Comparison of ENCODE assay signal across 8 cellular contexts in the genomic region with DNA sequence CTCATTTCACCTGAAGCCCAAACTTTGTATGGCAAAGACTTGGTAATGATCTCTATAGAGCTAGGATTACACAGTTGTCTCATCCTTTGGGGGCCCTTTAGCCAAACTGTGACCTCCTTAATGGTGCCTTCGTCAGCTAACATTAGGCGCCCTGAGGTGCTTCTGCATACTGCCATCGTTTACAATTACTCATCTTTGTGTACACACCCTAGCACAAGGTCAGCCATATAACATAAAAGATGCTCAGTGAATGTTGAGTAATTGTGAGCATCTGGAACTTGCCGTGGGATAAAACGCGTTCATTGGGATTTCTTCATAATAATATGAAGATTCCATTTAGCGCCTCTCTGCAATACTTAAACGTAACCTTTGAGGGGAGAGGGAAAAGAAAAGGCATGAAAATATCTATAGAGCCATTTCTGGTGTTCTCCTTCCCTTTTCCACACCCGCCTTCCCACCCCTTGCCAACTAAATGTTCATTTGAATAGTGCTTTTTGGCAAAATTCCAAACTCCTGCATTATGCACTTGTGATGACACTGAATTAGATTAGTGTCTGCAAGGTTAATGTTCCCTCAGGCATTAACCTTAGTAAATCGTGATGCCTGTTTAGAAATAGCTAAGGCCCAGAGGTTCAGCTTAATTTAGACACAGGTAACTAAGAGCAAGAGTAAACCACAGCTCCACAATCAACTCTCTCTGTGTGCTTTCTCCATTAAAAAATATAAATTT. TPM values are rescaled to one million over a fixed set of nuclear protein-coding genes. Genes with fewer than 3 reads are reported as not detected.
DNase-seq lines count a peak whose midpoint lies in the region; ATAC-seq and TF ChIP-seq lines count a peak whose summit lies in the region.

No MANE protein-coding gene starts in this region.

- no peaks in the 10 kb centered on the region for H3K9me3 ChIP-seq in CD8-positive, alpha-beta T cell (ENCODE audit: low read length)
- H3K9me3 ChIP-seq in HUES48 (ENCODE audit: control insufficient read depth, insufficient read depth, low read length) (no peaks in the 10 kb centered on the region), WERI-Rb-1 (ENCODE audit: severe bottlenecking) (no peaks in the 10 kb centered on the region), hepatocyte (ENCODE audit: low read depth) (no peaks in the 10 kb centered on the region)

- no peaks in the 10 kb centered on the region for H3K9me3 Mint-ChIP-seq in CD8-positive, alpha-beta T cell
- no peaks in the 10 kb centered on the region for H3K9me3 Mint-ChIP-seq in stimulated activated effector memory CD8-positive, alpha-beta T cell treated with anti-CD3 and anti-CD28 coated beads, Interleukin-12 subunit alpha, Interleukin-12 subunit beta, amount 100 ng/mL, for 72 hours

- POLR2A ChIA-PET in CD8-positive, alpha-beta T cell (lab: Charles Lee): interaction anchor here (0.8 to 1.9 kb wide), 7 partner anchors 10 to 708 kb away, joined by 3 to 16 read pairs (median 4); a partner anchor contains a TSS

- peak overlapping the region; percentile 94 for H3K27ac ChIP-seq in CD8-positive, alpha-beta T cell (ENCODE audit: low read depth, low read length)
- H3K27ac ChIP-seq in HUES48 (ENCODE audit: low read depth, low read length) (peak overlapping the region; percentile 88), WERI-Rb-1 (peak overlapping the region; percentile 93; the same call in 1 of the 2 replicates), hepatocyte (peak overlapping the region; percentile 97)

- H3K9ac ChIP-seq in HUES48 (ENCODE audit: low read depth, low read length): peak overlapping the region; percentile 89; the same call in 1 of the 2 replicates

- peaks cover 33% of the 10 kb centered on the region for H3K4me1 Mint-ChIP-seq in CD8-positive, alpha-beta T cell (ENCODE audit: low read depth)
- peaks cover 37% of the 10 kb centered on the region for H3K4me1 Mint-ChIP-seq in stimulated activated effector memory CD8-positive, alpha-beta T cell treated with anti-CD3 and anti-CD28 coated beads, Interleukin-12 subunit alpha, Interleukin-12 subunit beta, amount 100 ng/mL, for 72 hours

- peaks cover 16% of the 10 kb centered on the region for H4K20me1 ChIP-seq in hepatocyte (ENCODE audit: insufficient read depth, poor library complexity, severe bottlenecking)

- peak overlapping the region; percentile 98 for H3K27ac Mint-ChIP-seq in CD8-positive, alpha-beta T cell
- peak overlapping the region; percentile 99 for H3K27ac Mint-ChIP-seq in stimulated activated effector memory CD8-positive, alpha-beta T cell treated with anti-CD3 and anti-CD28 coated beads, Interleukin-12 subunit alpha, Interleukin-12 subunit beta, amount 100 ng/mL, for 72 hours

- H3K36me3 ChIP-seq in CD8-positive, alpha-beta T cell (ENCODE audit: insufficient read depth, low read length): no peaks in the 10 kb centered on the region
- H3K36me3 ChIP-seq in HUES48 (ENCODE audit: control insufficient read depth, insufficient read depth, low read length) (no peaks in the 10 kb centered on the region), WERI-Rb-1 (peaks cover 16% of the 10 kb centered on the region), hepatocyte (replicated peaks; ENCODE audit: insufficient read depth, low read depth) (no peaks in the 10 kb centered on the region)

- H3K27me3 Mint-ChIP-seq in CD8-positive, alpha-beta T cell (ENCODE audit: low read depth): no peaks in the 10 kb centered on the region

- H3K36me3 Mint-ChIP-seq in CD8-positive, alpha-beta T cell: peaks cover 15% of the 10 kb centered on the region
- peaks cover 32% of the 10 kb centered on the region for H3K36me3 Mint-ChIP-seq in stimulated activated effector memory CD8-positive, alpha-beta T cell treated with anti-CD3 and anti-CD28 coated beads, Interleukin-12 subunit alpha, Interleukin-12 subunit beta, amount 100 ng/mL, for 72 hours

- H3K9me2 ChIP-seq in hepatocyte (replicated peaks; ENCODE audit: insufficient read depth): no peaks in the 10 kb centered on the region

- peaks cover 43% of the 10 kb centered on the region for H3K79me2 ChIP-seq in hepatocyte

- peak overlapping the region; percentile 88 for H3K4me2 ChIP-seq in hepatocyte

- H2AFZ ChIP-seq in hepatocyte: peak overlapping the region; percentile 72

- H3K4me3 Mint-ChIP-seq in CD8-positive, alpha-beta T cell: peak overlapping the region; percentile 94
- peak overlapping the region; percentile 92 for H3K4me3 Mint-ChIP-seq in stimulated activated effector memory CD8-positive, alpha-beta T cell treated with anti-CD3 and anti-CD28 coated beads, Interleukin-12 subunit alpha, Interleukin-12 subunit beta, amount 100 ng/mL, for 72 hours

- H3K4me1 ChIP-seq in CD8-positive, alpha-beta T cell (ENCODE audit: insufficient read depth, low read length): peaks cover 22% of the 10 kb centered on the region
- H3K4me1 ChIP-seq in HUES48 (ENCODE audit: control insufficient read depth, insufficient read depth, low read length) (peaks cover 8% of the 10 kb centered on the region), hepatocyte (ENCODE audit: insufficient read depth) (peaks cover 24% of the 10 kb centered on the region)

- TF ChIP-seq CTCF in CD8-positive, alpha-beta T cell (IDR thresholded peaks at IDR 0.05): no peak
- TF ChIP-seq CTCF in WERI-Rb-1 (IDR thresholded peaks at IDR 0.05; ENCODE audit: low read depth, low read length): no peak
- no peak for TF ChIP-seq CTCF in hepatocyte (IDR thresholded peaks at IDR 0.05; ENCODE audit: poor library complexity)

- WGBS in hepatocyte (ENCODE audit: low lambda C conversion rate, missing lambda C conversion rate): 58% methylated on average over 10 of the region's 10 CpGs

- no peak for ATAC-seq in CD8-positive, alpha-beta T cell
- ATAC-seq in stimulated activated effector memory CD8-positive, alpha-beta T cell treated with anti-CD3 and anti-CD28 coated beads, Interleukin-12 subunit alpha, Interleukin-12 subunit beta, amount 100 ng/mL, for 72 hours: no peak
- no peak for ATAC-seq in GM19351 (IDR thresholded peaks at IDR 0.05; ENCODE audit: unreplicated experiment)

- no peak for DNase-seq in CD8-positive, alpha-beta T cell
- DNase-seq in WERI-Rb-1 (no peak), hepatocyte (ENCODE audit: low spot score) (peak; percentile 30), NK-92 (lab: John Stamatoyannopoulos, UW; ENCODE audit: unreplicated experiment) (no peak), posterior vena cava (ENCODE audit: low spot score) (no peak)
- DNase-seq in stimulated activated effector memory CD8-positive, alpha-beta T cell treated with anti-CD3 and anti-CD28 coated beads, Interleukin-12 subunit alpha, Interleukin-12 subunit beta, amount 100 ng/mL, for 72 hours (ENCODE audit: low spot score in 2 of 2): no peak

- H3K4me3 ChIP-seq in CD8-positive, alpha-beta T cell (ENCODE audit: low read depth, low read length): peak overlapping the region; percentile 71
- peak overlapping the region; percentile 94 for H3K4me3 ChIP-seq in HUES48 (ENCODE audit: low read depth, low read length)
- H3K4me3 ChIP-seq in WERI-Rb-1 (ENCODE audit: low read depth, low read length): peak overlapping the region; percentile 62
- H3K4me3 ChIP-seq in hepatocyte: peak overlapping the region; percentile 47

- no peaks in the 10 kb centered on the region for H3K27me3 ChIP-seq in CD8-positive, alpha-beta T cell (ENCODE audit: insufficient read depth, low read length)
- H3K27me3 ChIP-seq in HUES48 (ENCODE audit: control insufficient read depth, insufficient read depth, low read length): no peaks in the 10 kb centered on the region
- H3K27me3 ChIP-seq in WERI-Rb-1 (ENCODE audit: insufficient read depth, low read depth, severe bottlenecking): no peaks in the 10 kb centered on the region
- no peaks in the 10 kb centered on the region for H3K27me3 ChIP-seq in hepatocyte

- CTCF ChIA-PET in CD8-positive, alpha-beta T cell (lab: Charles Lee): interaction anchor here (1.1 kb wide), 1 partner anchor 13 kb away, joined by 3 read pairs; no protein-coding TSS in a partner anchor

- intact Hi-C loops in CD8-positive, alpha-beta T cell (cut with DNase I, micrococcal nuclease): loop anchor here (1.0 to 10.0 kb wide), 13 partner anchors 19 to 1789 kb away; a partner anchor contains a TSS
- intact Hi-C loops in posterior vena cava (cut with DNase I): loop anchor here in 1 of 2 donors (10.0 kb wide), 1 partner anchor 1499 kb away; no protein-coding TSS in a partner anchor

RNA-seq across cellular contexts. Expression of a gene that starts 1.0 kb away (rescaled TPM):
- 10 to 100 TPM; 32.2 to 35.9 TPM for total RNA-seq in CD8-positive, alpha-beta T cell
- 30.3 and 35.7 TPM in 2 replicates for total RNA-seq in hepatocyte
- 20.9 and 23.2 TPM in 2 replicates for polyA plus RNA-seq in hepatocyte
- total RNA-seq in posterior vena cava: 10 to 100 TPM; 39.7 to 45.5 TPM
